ENCODE assay signal across 8 cellular contexts in the genomic region with DNA sequence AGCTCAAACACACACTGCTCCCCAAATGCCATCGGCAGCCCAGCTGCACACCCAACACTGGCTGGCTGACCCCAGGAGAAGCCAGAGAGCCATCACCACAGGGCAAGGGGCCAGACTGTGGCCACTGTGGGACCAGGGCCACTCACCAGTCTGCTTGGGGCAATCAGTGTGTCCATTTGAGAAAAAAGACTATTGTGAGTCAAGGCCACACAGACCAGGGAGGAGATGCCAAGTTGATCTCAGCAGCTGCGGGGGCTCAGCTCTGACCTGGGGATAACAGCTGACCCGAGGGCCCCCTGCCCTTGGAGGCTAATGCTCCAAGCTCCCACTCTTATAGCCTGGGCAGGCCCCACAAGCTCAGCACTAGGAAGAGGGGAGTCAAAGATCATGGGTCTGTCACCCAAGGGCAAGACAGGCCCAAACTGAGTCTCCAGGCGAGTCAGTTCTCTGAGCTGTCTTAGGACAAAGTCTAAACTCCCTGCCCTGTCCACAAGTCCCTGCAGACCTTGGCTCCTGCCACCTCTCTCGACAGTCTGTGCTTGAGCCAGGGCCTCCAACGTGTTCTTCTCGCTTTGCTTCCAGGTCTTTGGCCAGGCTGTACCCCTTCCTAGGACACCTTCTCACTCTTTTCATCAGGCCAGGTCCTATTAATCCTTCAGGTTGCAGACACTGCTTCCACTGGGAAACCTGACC. TPM values are rescaled to one million over a fixed set of nuclear protein-coding genes. Genes with fewer than 3 reads are reported as not detected.
A peak's percentile ranks its signal among the peaks of the same experiment; 100 is the strongest.
DNase-seq lines count a peak whose midpoint lies in the region; ATAC-seq, FAIRE-seq and TF ChIP-seq lines count a peak whose summit lies in the region.

No MANE protein-coding gene starts in this region.

- no peak for FAIRE-seq in small intestine (lab: Jason Lieb, UNC)

- H3K9me3 ChIP-seq in WERI-Rb-1 (ENCODE audit: severe bottlenecking) (no peaks in the 10 kb centered on the region), small intestine (ENCODE audit: control insufficient read depth, low read depth) (no peaks in the 10 kb centered on the region)

- peak; percentile 4 for ATAC-seq in GM21786 (IDR thresholded peaks at IDR 0.05; ENCODE audit: unreplicated experiment)

- WGBS in small intestine, 3 donors: 23 to 50% (median 25%) methylated on average over 7 of the region's 7 CpGs

- H3K4me1 ChIP-seq in small intestine (ENCODE audit: control insufficient read depth in 2 of 2, insufficient read depth in 1 of 2, low read depth in 1 of 2, low read length in 1 of 2): peaks cover 41 to 58% of the 10 kb centered on the region in 2 donors

- H3K27ac ChIP-seq in WERI-Rb-1 (peak overlapping the region; percentile 10; the same call in 1 of the 2 replicates), small intestine (ENCODE audit: low read depth in 1 of 2, low read length in 1 of 2) (peak overlapping the region; percentile 85 to 100)

- H3K27me3 ChIP-seq in WERI-Rb-1 (ENCODE audit: insufficient read depth, low read depth, severe bottlenecking): no peaks in the 10 kb centered on the region
- H3K27me3 ChIP-seq in small intestine (ENCODE audit: control insufficient read depth in 2 of 2, insufficient read depth in 2 of 2, low read length in 2 of 2): no peaks in the 10 kb centered on the region

- TF ChIP-seq CTCF in WERI-Rb-1 (IDR thresholded peaks at IDR 0.05; ENCODE audit: low read depth, low read length): no peak
- TF ChIP-seq CTCF in GM20000 (IDR thresholded peaks at IDR 0.05; ENCODE audit: extremely low read depth, missing control alignments): no peak

- H3K4me3 ChIP-seq in WERI-Rb-1 (ENCODE audit: low read depth, low read length) (no peak overlapping the region), small intestine (ENCODE audit: low read depth in 1 of 2, low read length in 2 of 2) (no peak overlapping the region)

- peaks cover 1% of the 10 kb centered on the region for H3K36me3 ChIP-seq in WERI-Rb-1
- peaks cover 4% of the 10 kb centered on the region in 2 donors for H3K36me3 ChIP-seq in small intestine (ENCODE audit: control insufficient read depth in 2 of 2, insufficient read depth in 2 of 2, low read length in 2 of 2)

- DNase-seq in WERI-Rb-1 (no peak), hippocampal formation (lab: John Stamatoyannopoulos, UW) (peak; percentile 25 to 50), small intestine (peak; percentile 91), GM20000 (ENCODE audit: low spot score) (no peak), SHP77 (lab: John Stamatoyannopoulos, UW) (no peak)
- DNase-seq in activated CD8-positive, alpha-beta memory T cell treated with anti-CD3 and anti-CD28 coated beads, Interleukin-2, amount 50 U/mL, for 4 hours: no peak
- no peak for DNase-seq in activated CD8-positive, alpha-beta memory T cell treated with anti-CD3 and anti-CD28 coated beads for 24 hours

RNA-seq across cellular contexts. Expression of a gene that starts 30.1 kb away (rescaled TPM):
- polyA plus RNA-seq in small intestine: 10 to 100 TPM; 10.8 to 23.5 (median 17.0) TPM

Comparison
In these comparisons a context has a peak if more than half of its experiments do, and no peak if none do; other contexts are left out.
1. DNase-seq: peak in hippocampal formation (2 of 2) and small intestine (single experiment); none in WERI-Rb-1 (single experiment), GM20000 (single experiment), activated CD8-positive, alpha-beta memory T cell treated with anti-CD3 and anti-CD28 coated beads, Interleukin-2, amount 50 U/mL, for 4 hours (single experiment), activated CD8-positive, alpha-beta memory T cell treated with anti-CD3 and anti-CD28 coated beads for 24 hours (single experiment) and SHP77 (0 of 2).